Comparison of ENCODE assay signal across 8 cellular contexts in genomic region chr2:230847883-230848388, GRCh38. TPM values are rescaled to one million over a fixed set of nuclear protein-coding genes. Genes with fewer than 3 reads are reported as not detected.
DNase-seq lines count a peak whose midpoint lies in the region; ATAC-seq and TF ChIP-seq lines count a peak whose summit lies in the region.

No MANE protein-coding gene starts in this region.

- TF ChIP-seq POLR2A in lower leg skin (IDR thresholded peaks at IDR 0.05), result no peak

- intact Hi-C loops in lower leg skin (cut with DNase I; ENCODE audit: low total_unique reads), result no loop called here

- DNase-seq in NCI-H2029 (lab: John Stamatoyannopoulos, UW), result peak; percentile 56
- DNase-seq in NCI-H2029 treated with DMSO at 0.1 percent for 48 hours (lab: John Stamatoyannopoulos, UW), result no peak
- DNase-seq in NCI-H2171 treated with DMSO at 0.1 percent for 48 hours (lab: John Stamatoyannopoulos, UW), result peak; percentile 9
- peak; percentile 97 for DNase-seq in activated CD4-positive, alpha-beta T cell treated with anti-CD3 and anti-CD28 coated beads for 48 hours
- peak; percentile 88 for DNase-seq in choroid plexus epithelial cell (ENCODE audit: low read depth)
- peak; percentile 49 to 96 for DNase-seq in lower leg skin (ENCODE audit: low spot score in 2 of 2)
- peak; percentile 54 to 94 (median 70) for DNase-seq in stimulated activated CD4-positive, alpha-beta T cell treated with anti-CD3 and anti-CD28 coated beads, TNF-alpha, amount 100 ng/mL, for 1 hour (ENCODE audit: low read depth in 3 of 3, low spot score in 1 of 3)

- H3K4me3 ChIP-seq in choroid plexus epithelial cell (ENCODE audit: low read depth, low read length), result peak overlapping the region; percentile 45
- H3K4me3 ChIP-seq in lower leg skin (ENCODE audit: low read depth, poor library complexity, severe bottlenecking), result no peak overlapping the region

- TF ChIP-seq CTCF in choroid plexus epithelial cell (conservative IDR thresholded peaks at IDR 0.05; ENCODE audit: low read depth, low read length) (peak; percentile 92), lower leg skin (IDR thresholded peaks at IDR 0.05) (peak in 1 of 3 donors; percentile 77)

- ATAC-seq in HG02642 (IDR thresholded peaks at IDR 0.05; ENCODE audit: poor library complexity, unreplicated experiment), result peak; percentile 92

- 6 to 9% methylated on average over 32 of the region's 32 CpGs for WGBS in lower leg skin, 2 donors

RNA-seq across cellular contexts. Expression of gene ITM2C, which starts 16.8 kb away (rescaled TPM):
- 10 to 100 TPM; 12.3 to 19.1 (median 14.0) TPM for total RNA-seq in lower leg skin
